8 cellular contexts compared by ENCODE assay signal in genomic region chr4:2469192-2469984, GRCh38. TPM values are rescaled to one million over a fixed set of nuclear protein-coding genes. Genes with fewer than 3 reads are reported as not detected.
DNase-seq lines count a peak whose midpoint lies in the region; ATAC-seq and TF ChIP-seq lines count a peak whose summit lies in the region.

No MANE protein-coding gene starts in this region.

- H3K4me3 ChIP-seq in SU-DHL-6 (ENCODE audit: insufficient read depth, low read length, poor library complexity, severe bottlenecking): peak overlapping the region; percentile 77
- H3K4me3 ChIP-seq in adrenal gland: peak overlapping the region; percentile 58 to 98 (median 80)
- H3K4me3 ChIP-seq in iPS-15b (ENCODE audit: low read depth, low read length): peak overlapping the region; percentile 80

- H3K9ac ChIP-seq in SU-DHL-6 (ENCODE audit: low read length) (peak overlapping the region; percentile 89), iPS-15b (ENCODE audit: low read depth, low read length) (peak overlapping the region; percentile 96)

- no peaks in the 10 kb centered on the region for H3K9me3 ChIP-seq in SU-DHL-6 (ENCODE audit: insufficient read depth, low read length)
- H3K9me3 ChIP-seq in adrenal gland (replicated peaks in 1 of 3): no peaks in the 10 kb centered on the region
- H3K9me3 ChIP-seq in iPS-15b (ENCODE audit: control insufficient read depth, insufficient read depth, low read length): no peaks in the 10 kb centered on the region

- H3K27ac ChIP-seq in SU-DHL-6 (ENCODE audit: low read depth, low read length) (peak overlapping the region; percentile 83), adrenal gland (peak overlapping the region; percentile 59 to 94 (median 79))

- H3K4me2 ChIP-seq in SU-DHL-6 (ENCODE audit: low read depth, low read length, poor library complexity, severe bottlenecking): peak overlapping the region; percentile 88

- WGBS in adrenal gland, 4 donors: 0 to 2% (median 0%) methylated on average over 23 to 78 of the region's 78 CpGs

- H3K79me2 ChIP-seq in SU-DHL-6 (ENCODE audit: insufficient read depth, low read length): peaks cover 60% of the 10 kb centered on the region

- no peaks in the 10 kb centered on the region for H3K27me3 ChIP-seq in SU-DHL-6 (ENCODE audit: low read length)
- no peaks in the 10 kb centered on the region for H3K27me3 ChIP-seq in adrenal gland
- H3K27me3 ChIP-seq in iPS-15b (ENCODE audit: control insufficient read depth, insufficient read depth, low read length): no peaks in the 10 kb centered on the region

- intact Hi-C loops in adrenal gland (cut with DNase I): no loop called here

- no peak for TF ChIP-seq POLR2A in adrenal gland (IDR thresholded peaks at IDR 0.05)

- DNase-seq in CD1c-positive myeloid dendritic cell (ENCODE audit: extremely low spot score): peak; percentile 68
- peak; percentile 80 for DNase-seq in GM19238 (ENCODE audit: insufficient read length, low spot score)
- DNase-seq in adrenal gland: peak; percentile 35 to 68 (median 53)
- peak; percentile 42 to 62 for DNase-seq in stimulated activated CD4-positive, alpha-beta T cell treated with anti-CD3 and anti-CD28 coated beads, Interleukin-12 subunit alpha, Interleukin-12 subunit beta, amount 100 ng/mL, for 24 hours (ENCODE audit: low read depth in 2 of 2)
- no peak for DNase-seq in GF-D8 (lab: John Stamatoyannopoulos, UW)

- H3K36me3 ChIP-seq in SU-DHL-6 (ENCODE audit: low read length) (peaks cover 19% of the 10 kb centered on the region), adrenal gland (replicated peaks in 1 of 2) (peaks cover 0 to 17% of the 10 kb centered on the region in 2 donors), iPS-15b (ENCODE audit: control insufficient read depth, insufficient read depth, low read length) (peaks cover 6% of the 10 kb centered on the region)

- no peaks in the 10 kb centered on the region for H3F3A ChIP-seq in SU-DHL-6 (ENCODE audit: insufficient read depth)

- ATAC-seq in HG03354 (IDR thresholded peaks at IDR 0.05; ENCODE audit: poor library complexity, severe bottlenecking, unreplicated experiment): peak; percentile 60

- no peak for TF ChIP-seq CTCF in SU-DHL-6 (IDR thresholded peaks at IDR 0.05; ENCODE audit: insufficient read depth, low read length, poor library complexity, severe bottlenecking)
- TF ChIP-seq CTCF in adrenal gland (IDR thresholded peaks at IDR 0.05): no peak

- H3K9me2 ChIP-seq in SU-DHL-6 (replicated peaks; ENCODE audit: insufficient read depth, low read length): no peaks in the 10 kb centered on the region

- H2AFZ ChIP-seq in SU-DHL-6 (ENCODE audit: low read depth, low read length, severe bottlenecking): peak overlapping the region; percentile 12

- H4K20me1 ChIP-seq in SU-DHL-6 (ENCODE audit: low read depth, low read length): peaks cover 26% of the 10 kb centered on the region

- peaks cover 16 to 28% of the 10 kb centered on the region in 2 donors for H3K4me1 ChIP-seq in adrenal gland (replicated peaks in 1 of 2)
- H3K4me1 ChIP-seq in iPS-15b (ENCODE audit: control insufficient read depth, insufficient read depth, low read length): peaks cover 6% of the 10 kb centered on the region

RNA-seq across cellular contexts. Expression of gene RNF4, which starts 0.5 kb away (rescaled TPM):
- 10 to 100 TPM; 40.7 to 78.6 (median 49.9) TPM for total RNA-seq in adrenal gland
- 10 to 100 TPM; 14.5 to 84.1 (median 18.7) TPM for polyA plus RNA-seq in adrenal gland

RNA-seq across cellular contexts. Expression of gene CFAP99, which starts 50.6 kb away (rescaled TPM):
- total RNA-seq in adrenal gland: 1 to 10 TPM in 7 of 8 donors, under 1 TPM in 1; 0.18 to 5.0 (median 3.0) TPM
- 1 to 10 TPM; 2.1 to 3.8 (median 3.3) TPM for polyA plus RNA-seq in adrenal gland

RNA-seq across cellular contexts. Expression of gene ZFYVE28, which starts 50.9 kb away (rescaled TPM):
- total RNA-seq in adrenal gland: 10 to 100 TPM; 13.9 to 23.5 (median 16.0) TPM
- polyA plus RNA-seq in adrenal gland: 10 to 100 TPM in 2 of 3 donors, 1 to 10 TPM in 1; 4.3 to 24.6 (median 20.0) TPM
